ENCODE assay signal across 18 cellular contexts in genomic region chr1:53155945-53156344, GRCh38. TPM values are rescaled to one million over a fixed set of nuclear protein-coding genes. Genes with fewer than 3 reads are reported as not detected.
"Had no signal": no experiment of that assay in that cellular context is flagged by ENCODE, and none has a peak within 500 bp of the region (broad histone marks: within the 10 kb centered on the region; RNA-seq: fewer than 3 reads in every experiment).

No MANE protein-coding gene starts in this region.

- H3K27me3 ChIP-seq: MG63, SJCRH30 had no signal

- ATAC-seq: Panc1, PC-3, Right ventricle myocardium inferior, SK-N-SH treated with all-trans-retinoic acid at 6 μM for 48 hours had no signal

- H3K27ac ChIP-seq: SJCRH30 had no signal

- H3K4me3 ChIP-seq: MG63, SJCRH30 had no signal

- H3K9me3 ChIP-seq: MG63, SJCRH30 had no signal

- H3K4me1 ChIP-seq: SJCRH30 had no signal

- DNase-seq: IMR-90; Karpas-422; KG1; MG63; NCI-H1092; NCI-H1417 treated with DMSO at 0.1 percent for 48 hours; NCI-H1694 treated with DMSO at 0.1 percent for 48 hours; NCI-H1930; NCI-H524 treated with DMSO at 0.1 percent for 48 hours; NK-92 treated with Interleukin-12 subunit alpha and Interleukin-12 subunit beta, amount 100 ng/mL, for 24 hours; PC-3; SHP77 treated with DMSO at 0.1 percent for 48 hours; SJCRH30 had no signal

- H3K36me3 ChIP-seq: MG63, SJCRH30 had no signal

RNA-seq across cellular contexts. Expression of gene SLC1A7, which starts 13.5 kb away (rescaled TPM):
- total RNA-seq: IMR-90, NCI-H460, OCI-LY7, Right ventricle myocardium inferior had no signal
